ENCODE assay signal across 25 cellular contexts in genomic region chr17:21096874-21097273, GRCh38.
"Had no signal": no experiment of that assay in that cellular context is flagged by ENCODE, and none has a peak within 500 bp of the region (broad histone marks: within the 10 kb centered on the region; RNA-seq: fewer than 3 reads in every experiment).

No MANE protein-coding gene starts in this region.

- H3K9ac ChIP-seq: SK-N-SH had no signal

- ATAC-seq: activated CD8-positive, alpha-beta memory T cell treated with anti-CD3 and anti-CD28 coated beads, Interleukin-2, amount 10 ng/mL, durations not matched to agents 7 days and 5 days had no signal

- H3K4me3 Mint-ChIP-seq: activated naive CD4-positive, alpha-beta T cell treated with anti-CD3 and anti-CD28 coated beads for 36 hours; activated naive CD8-positive, alpha-beta T cell; activated T-cell treated with anti-CD3 and anti-CD28 coated beads, Interleukin-2, amount 50 U/mL, for 24 hours had no signal

- H3K36me3 Mint-ChIP-seq: activated CD8-positive, alpha-beta memory T cell treated with anti-CD3 and anti-CD28 coated beads, Interleukin-2, amount 10 ng/mL, durations not matched to agents 7 days and 5 days; activated naive CD8-positive, alpha-beta T cell; brain had no signal

- H3K4me2 ChIP-seq: SK-N-SH had no signal

- H3K27ac ChIP-seq: Peyer's patch, RWPE1, SJCRH30, VCaP had no signal

- H3K9me2 ChIP-seq: SK-N-SH had no signal

- H3K4me3 ChIP-seq: MG63, Peyer's patch, SJCRH30 had no signal

- H3K36me3 ChIP-seq: MG63, Peyer's patch had no signal

- DNase-seq: activated CD4-positive, alpha-beta T cell treated with anti-CD3 and anti-CD28 coated beads, Interleukin-2, amount 50 U/mL, for 1 hour; activated CD4-positive, CD25-positive, alpha-beta regulatory T cell; activated CD8-positive, alpha-beta memory T cell treated with anti-CD3 and anti-CD28 coated beads, Interleukin-2, amount 10 ng/mL, durations not matched to agents 7 days and 5 days; activated gamma-delta T cell; activated naive CD4-positive, alpha-beta T cell treated with anti-CD3 and anti-CD28 coated beads for 36 hours; activated T-cell treated with anti-CD3 and anti-CD28 coated beads, Interleukin-2, amount 50 U/mL, for 24 hours; amygdala; MG63; NCI-H1105; NCI-H1436; NCI-H1694 treated with DMSO at 0.1 percent for 48 hours; NCI-H2029 treated with DMSO at 0.1 percent for 48 hours; NCI-H345; NCI-H510A; NCI-H526 treated with DMSO at 0.1 percent for 48 hours; Peyer's patch; Right ventricle myocardium superior; SJCRH30; SK-N-SH; T-helper 1 cell had no signal

- H3K9me3 ChIP-seq: MG63, Peyer's patch, SJCRH30, SK-N-SH had no signal

- H3K9me3 Mint-ChIP-seq: activated naive CD4-positive, alpha-beta T cell treated with anti-CD3 and anti-CD28 coated beads for 36 hours; activated T-cell treated with anti-CD3 and anti-CD28 coated beads, Interleukin-2, amount 50 U/mL, for 24 hours; brain had no signal

- H3K27ac Mint-ChIP-seq: activated CD8-positive, alpha-beta memory T cell treated with anti-CD3 and anti-CD28 coated beads, Interleukin-2, amount 10 ng/mL, durations not matched to agents 7 days and 5 days; activated naive CD4-positive, alpha-beta T cell treated with anti-CD3 and anti-CD28 coated beads for 36 hours; activated naive CD8-positive, alpha-beta T cell; activated T-cell treated with anti-CD3 and anti-CD28 coated beads, Interleukin-2, amount 50 U/mL, for 24 hours; brain had no signal

- H3K27me3 ChIP-seq: MG63, Peyer's patch, SJCRH30 had no signal

- H3K27me3 Mint-ChIP-seq: activated CD8-positive, alpha-beta memory T cell treated with anti-CD3 and anti-CD28 coated beads, Interleukin-2, amount 10 ng/mL, durations not matched to agents 7 days and 5 days; activated naive CD8-positive, alpha-beta T cell; activated T-cell treated with anti-CD3 and anti-CD28 coated beads, Interleukin-2, amount 50 U/mL, for 24 hours had no signal

- FAIRE-seq: astrocyte had no signal
